1 cellular context compared by ENCODE assay signal in the genomic region with DNA sequence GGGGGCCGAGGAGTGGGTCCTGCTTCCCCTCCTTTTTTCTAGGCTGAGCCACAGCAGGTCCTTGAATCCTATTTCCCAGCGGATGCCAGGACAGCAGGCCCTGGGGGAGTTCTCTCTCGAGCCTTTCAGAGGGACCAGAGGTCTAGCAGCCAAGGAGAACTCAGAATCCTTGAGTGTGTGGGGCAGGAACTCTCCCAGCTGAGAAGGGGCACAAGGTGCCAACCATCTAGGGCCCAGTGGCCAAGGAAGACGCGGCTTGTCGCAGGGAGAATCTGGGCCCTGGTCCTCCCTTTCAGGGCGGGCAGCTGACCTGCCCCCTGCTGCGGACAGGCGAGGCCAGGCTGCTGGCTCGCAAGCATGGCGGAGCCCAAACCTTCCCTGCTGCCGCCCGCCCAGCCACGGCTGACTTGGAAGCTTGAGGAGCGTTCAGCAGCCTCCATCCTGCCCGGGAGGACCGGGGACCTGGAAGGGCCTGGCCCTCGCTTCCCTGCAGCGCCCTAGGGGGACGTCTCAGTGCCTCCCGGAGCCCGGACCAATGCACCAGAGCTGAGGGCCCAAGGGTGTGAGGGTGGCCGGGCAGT.
TF ChIP-seq lines count a peak whose summit lies in the region.

No MANE protein-coding gene starts in this region.

TF ChIP-seq in HEK293, 187 proteins besides CTCF, POLR2A, EP300 and RAD21 (continued from another document):
- TF ChIP-seq, protein P1, sequence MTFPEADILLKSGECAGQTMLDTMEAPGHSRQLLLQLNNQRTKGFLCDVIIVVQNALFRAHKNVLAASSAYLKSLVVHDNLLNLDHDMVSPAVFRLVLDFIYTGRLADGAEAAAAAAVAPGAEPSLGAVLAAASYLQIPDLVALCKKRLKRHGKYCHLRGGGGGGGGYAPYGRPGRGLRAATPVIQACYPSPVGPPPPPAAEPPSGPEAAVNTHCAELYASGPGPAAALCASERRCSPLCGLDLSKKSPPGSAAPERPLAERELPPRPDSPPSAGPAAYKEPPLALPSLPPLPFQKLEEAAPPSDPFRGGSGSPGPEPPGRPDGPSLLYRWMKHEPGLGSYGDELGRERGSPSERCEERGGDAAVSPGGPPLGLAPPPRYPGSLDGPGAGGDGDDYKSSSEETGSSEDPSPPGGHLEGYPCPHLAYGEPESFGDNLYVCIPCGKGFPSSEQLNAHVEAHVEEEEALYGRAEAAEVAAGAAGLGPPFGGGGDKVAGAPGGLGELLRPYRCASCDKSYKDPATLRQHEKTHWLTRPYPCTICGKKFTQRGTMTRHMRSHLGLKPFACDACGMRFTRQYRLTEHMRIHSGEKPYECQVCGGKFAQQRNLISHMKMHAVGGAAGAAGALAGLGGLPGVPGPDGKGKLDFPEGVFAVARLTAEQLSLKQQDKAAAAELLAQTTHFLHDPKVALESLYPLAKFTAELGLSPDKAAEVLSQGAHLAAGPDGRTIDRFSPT (tag by site-specific recombination; IDR thresholded peaks at IDR 0.05), result 0 out of 2 replicates have a peak, but pooled peaks have one; percentile 25
TF ChIP-seq in HEK293: peak in this region for 7.
